ENCODE assay signal across 1 cellular context in genomic region chr4:10093273-10093621, GRCh38.
TF ChIP-seq lines count a peak whose summit lies in the region.

No MANE protein-coding gene starts in this region.

TF ChIP-seq in K562, 482 proteins besides CTCF, POLR2A, EP300 and RAD21 (continued from another document):
- no peak for TF ChIP-seq MGA (IDR thresholded peaks at IDR 0.05)
- TF ChIP-seq NRF1 (conservative IDR thresholded peaks at IDR 0.05 in 1 of 2, IDR thresholded peaks at IDR 0.05 in 1 of 2): no peak
- TF ChIP-seq RBFOX2 (IDR thresholded peaks at IDR 0.05; ENCODE audit: low read depth, low read length): peak; percentile 40; the same call in 1 of the 2 replicates
- no peak for TF ChIP-seq DNMT1 (IDR thresholded peaks at IDR 0.05)
- no peak for TF ChIP-seq MCM2 (IDR thresholded peaks at IDR 0.05; ENCODE audit: low read depth)
- no peak for TF ChIP-seq MIER1 (IDR thresholded peaks at IDR 0.05; ENCODE audit: low read depth)
- TF ChIP-seq ELF2 (CRISPR knock-in tag; IDR thresholded peaks at IDR 0.05): no peak
- no peak for TF ChIP-seq ZNF57 (CRISPR knock-in tag; IDR thresholded peaks at IDR 0.05)
- TF ChIP-seq ZNF274 (IDR thresholded peaks at IDR 0.05; ENCODE audit: borderline replicate concordance, low read depth, low read length): no peak
- no peak for TF ChIP-seq ZFP1 (CRISPR knock-in tag; IDR thresholded peaks at IDR 0.05)
- TF ChIP-seq XRCC4 (IDR thresholded peaks at IDR 0.05; ENCODE audit: extremely low read depth, insufficient read depth, insufficient read length): no peak
- no peak for TF ChIP-seq CCNT2 (IDR thresholded peaks at IDR 0.05; ENCODE audit: borderline replicate concordance, extremely low read depth, insufficient read length, low read depth, low read length)
- TF ChIP-seq ZBTB17 (CRISPR knock-in tag; IDR thresholded peaks at IDR 0.05): no peak
- no peak for TF ChIP-seq STAG1 (CRISPR knock-in tag; IDR thresholded peaks at IDR 0.05; ENCODE audit: borderline replicate concordance)
- no peak for TF ChIP-seq SMC3 (conservative IDR thresholded peaks at IDR 0.05; ENCODE audit: insufficient read depth, low read depth, low read length)
- peak; percentile 47; the same call in 1 of the 2 replicates for TF ChIP-seq POLR2G (IDR thresholded peaks at IDR 0.05; ENCODE audit: low read depth, low read length)
- peak; percentile 30 for TF ChIP-seq RBM22 (IDR thresholded peaks at IDR 0.05; ENCODE audit: low read depth, low read length, poor library complexity, severe bottlenecking)
- TF ChIP-seq ZNF740 (CRISPR knock-in tag; IDR thresholded peaks at IDR 0.05): no peak
- TF ChIP-seq ZNF740 (tag; IDR thresholded peaks at IDR 0.05): no peak
- no peak for TF ChIP-seq KLF13 (tag; IDR thresholded peaks at IDR 0.05; ENCODE audit: borderline replicate concordance, low read depth)
- no peak for TF ChIP-seq ZNF507 (tag; conservative IDR thresholded peaks at IDR 0.05)
